Comparison of ENCODE assay signal across 15 cellular contexts in the genomic region with DNA sequence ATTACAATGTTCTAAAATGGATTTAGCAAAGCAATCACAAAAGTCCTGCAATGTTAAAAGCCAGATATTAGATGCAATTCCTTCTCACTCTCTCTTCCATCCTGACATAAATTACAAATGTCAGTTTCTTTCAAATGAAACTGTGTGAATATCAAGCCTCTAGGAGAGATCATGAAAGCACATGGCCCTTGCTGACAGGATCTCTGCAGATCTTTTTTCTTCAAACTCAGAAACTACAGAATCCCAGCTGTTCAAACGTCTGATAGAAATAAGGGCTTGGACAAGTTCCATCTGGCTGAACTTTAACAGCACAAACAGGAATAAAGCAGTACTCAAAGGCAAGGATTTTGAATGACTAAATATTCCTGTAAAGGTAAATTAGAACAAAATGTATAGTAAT. TPM values are rescaled to one million over a fixed set of nuclear protein-coding genes. Genes with fewer than 3 reads are reported as not detected.
DNase-seq lines count a peak whose midpoint lies in the region; ATAC-seq and TF ChIP-seq lines count a peak whose summit lies in the region.
"Had no signal": no experiment of that assay in that cellular context is flagged by ENCODE, and none has a peak within 500 bp of the region (broad histone marks: within the 10 kb centered on the region; RNA-seq: fewer than 3 reads in every experiment).

No MANE protein-coding gene starts in this region.

- DNase-seq in DMS53 (lab: John Stamatoyannopoulos, UW) (peak; percentile 44), DMS53 treated with DMSO at 0.1 percent for 48 hours (lab: John Stamatoyannopoulos, UW; ENCODE audit: unreplicated experiment) (no peak), amniotic epithelial cell (ENCODE audit: low read depth) (peak; percentile 63), left ventricle myocardium inferior (no peak), thoracic aorta (ENCODE audit: low spot score) (no peak), H7 (no peak)
- no peak for DNase-seq in activated CD4-positive, alpha-beta T cell treated with anti-CD3 and anti-CD28 coated beads, Interleukin-2, amount 50 U/mL, for 48 hours
- DNase-seq: cortex of kidney; NCI-H510A treated with DMSO at 0.1 percent for 48 hours; stimulated activated CD8-positive, alpha-beta memory T cell treated with anti-CD3 and anti-CD28 coated beads, Interleukin-4, amount 100 ng/mL, for 48 hours had no signal

- TF ChIP-seq CTCF in left ventricle myocardium inferior (IDR thresholded peaks at IDR 0.05; ENCODE audit: borderline replicate concordance), result no peak
- no peak for TF ChIP-seq CTCF in thoracic aorta (IDR thresholded peaks at IDR 0.05)

- H3K4me3 ChIP-seq in left ventricle myocardium inferior, result no peak overlapping the region
- no peak overlapping the region for H3K4me3 ChIP-seq in thoracic aorta
- no peak overlapping the region for H3K4me3 ChIP-seq in H7 (ENCODE audit: insufficient read depth, low read depth, low read length)
- H3K4me3 ChIP-seq: SJSA1 had no signal

- intact Hi-C loops in left ventricle myocardium inferior (cut with micrococcal nuclease), result no loop called here

- ATAC-seq in thoracic aorta (ENCODE audit: insufficient number of reproducible peaks, low FRiP score, low read depth) (no peak), GM18909 (IDR thresholded peaks at IDR 0.05; ENCODE audit: poor library complexity, unreplicated experiment) (no peak)
- ATAC-seq: HepG2 had no signal

- H3K9me3 ChIP-seq in left ventricle myocardium inferior (replicated peaks), result peaks cover 44% of the 10 kb centered on the region
- peaks cover 21% of the 10 kb centered on the region for H3K9me3 ChIP-seq in thoracic aorta

- H3K27me3 ChIP-seq in left ventricle myocardium inferior (ENCODE audit: low read depth) (no peaks in the 10 kb centered on the region), thoracic aorta (replicated peaks; ENCODE audit: insufficient read depth) (no peaks in the 10 kb centered on the region), H7 (ENCODE audit: control insufficient read depth, insufficient read depth, low read length) (no peaks in the 10 kb centered on the region)
- H3K27me3 ChIP-seq: SJSA1 had no signal

- H3K4me1 ChIP-seq in left ventricle myocardium inferior (peaks cover 25% of the 10 kb centered on the region), thoracic aorta (ENCODE audit: control insufficient read depth in 1 of 2, low read depth in 2 of 2) (peaks cover 11 to 32% of the 10 kb centered on the region in 2 donors)
- H3K4me1 ChIP-seq: SJSA1 had no signal

- H3K27ac ChIP-seq in left ventricle myocardium inferior (replicated peaks) (peak overlapping the region; percentile 59), thoracic aorta (peak overlapping the region; percentile 48 to 61)
- H3K27ac ChIP-seq: 22Rv1, SJSA1 had no signal

- H3K36me3 ChIP-seq in left ventricle myocardium inferior, result peaks cover 6% of the 10 kb centered on the region
- no peaks in the 10 kb centered on the region for H3K36me3 ChIP-seq in thoracic aorta
- no peaks in the 10 kb centered on the region for H3K36me3 ChIP-seq in H7 (replicated peaks; ENCODE audit: control insufficient read depth, insufficient read depth, low read length)
- H3K36me3 ChIP-seq: SJSA1 had no signal

RNA-seq across cellular contexts. Expression of gene PDE1A, which starts 47.6 kb away (rescaled TPM):
- total RNA-seq in left ventricle myocardium inferior (17.3 TPM), thoracic aorta (10 to 100 TPM; 31.7 to 35.2 TPM)
- total RNA-seq in H7 (2014; rRNA removed; shearing (Covaris generic)), result 0.10 TPM in 1 of 2 replicates, not detected in the other
- total RNA-seq: Daoy, HepG2, SJSA1 had no signal

Comparison
In these comparisons a context has a peak if more than half of its experiments do, and no peak if none do; other contexts are left out.
1. DNase-seq: peak in DMS53 (single experiment) and amniotic epithelial cell (single experiment); none in DMS53 treated with DMSO at 0.1 percent for 48 hours (single experiment), left ventricle myocardium inferior (single experiment), thoracic aorta (single experiment), activated CD4-positive, alpha-beta T cell treated with anti-CD3 and anti-CD28 coated beads, Interleukin-2, amount 50 U/mL, for 48 hours (0 of 2) and H7 (single experiment).
2. RNA of gene PDE1A, which starts 47.6 kb away (total RNA-seq): 31.7 to 35.2 TPM in thoracic aorta and 17.3 TPM in left ventricle myocardium inferior (single experiment); 0.10 TPM in H7; every median in the first group is over 10 times any median in the second.